In genomic region chr15:84987949-84988624, GRCh38 we compare ENCODE assay signal across 1 cellular context.
TF ChIP-seq lines count a peak whose summit lies in the region.

No MANE protein-coding gene starts in this region.

TF ChIP-seq in GM23338, 12 proteins besides CTCF, POLR2A, EP300 and RAD21 (continued from another document):
- TF ChIP-seq ZNF462 (CRISPR knock-in tag; IDR thresholded peaks at IDR 0.05), result no peak
- TF ChIP-seq EZH2 (IDR thresholded peaks at IDR 0.05; ENCODE audit: low read depth, unreplicated experiment), result no peak
- TF ChIP-seq ZNF114 (CRISPR knock-in tag; IDR thresholded peaks at IDR 0.05), result no peak
- no peak for TF ChIP-seq NANOG (IDR thresholded peaks at IDR 0.05; ENCODE audit: borderline replicate concordance)
- TF ChIP-seq REST (IDR thresholded peaks at IDR 0.05; ENCODE audit: unreplicated experiment), result no peak
TF ChIP-seq in GM23338: peak in this region for 0.
